In the genomic region with DNA sequence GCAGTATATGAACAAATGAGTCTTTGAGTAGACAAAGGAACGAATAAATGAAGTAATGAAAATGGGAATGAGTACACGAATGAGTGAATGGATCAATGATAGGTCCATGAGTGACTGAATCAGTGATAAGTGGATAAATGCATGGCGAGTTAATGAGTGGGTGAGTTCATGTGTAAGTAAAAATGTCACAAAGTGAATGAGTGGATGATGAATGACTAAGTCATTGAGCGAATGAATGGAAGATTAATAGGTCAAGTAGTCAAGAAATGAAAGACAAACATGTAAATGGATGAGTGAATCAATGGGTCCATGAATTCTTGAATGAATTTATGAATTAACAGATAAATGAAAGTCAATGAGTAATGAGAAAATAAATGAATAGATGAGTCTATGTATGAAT, we compare ENCODE assay signal across 27 cellular contexts.
"Had no signal": no experiment of that assay in that cellular context is flagged by ENCODE, and none has a peak within 500 bp of the region (broad histone marks: within the 10 kb centered on the region; RNA-seq: fewer than 3 reads in every experiment).

No MANE protein-coding gene starts in this region.

- H3K27ac Mint-ChIP-seq: dendritic cell treated with granulocyte-macrophage colony-stimulating factor and Interleukin-4, amounts not matched to agents 40 ng/mL and 50 ng/mL, for 4 days; effector memory CD8-positive, alpha-beta T cell; memory B cell; stimulated activated naive B cell treated with anti-CD40 and anti-IgM and Interleukin-4, amounts not matched to agents 10 μg/mL and 1 μg/mL and 100 μg/mL, for 72 hours; stimulated activated naive CD8-positive, alpha-beta T cell treated with anti-CD3 and anti-CD28 coated beads, Interleukin-15, amount 100 ng/mL, for 72 hours had no signal

- H3K4me3 ChIP-seq: esophagus muscularis mucosa, gastrocnemius medialis, heart right ventricle, left ventricle myocardium inferior, lower lobe of right lung, prostate gland, right lobe of liver, spleen, testis, tibial nerve, upper lobe of right lung, vagina had no signal

- FAIRE-seq: islet of Langerhans had no signal

- ATAC-seq: effector memory CD8-positive, alpha-beta T cell; lower lobe of right lung; stimulated activated naive B cell treated with anti-CD40 and anti-IgM and Interleukin-4, amounts not matched to agents 10 μg/mL and 1 μg/mL and 100 μg/mL, for 72 hours; stimulated activated naive CD8-positive, alpha-beta T cell treated with anti-CD3 and anti-CD28 coated beads, Interleukin-15, amount 100 ng/mL, for 72 hours; upper lobe of right lung had no signal

- H3K36me3 Mint-ChIP-seq: memory B cell; naive B cell; stimulated activated naive B cell treated with anti-CD40 and anti-IgM and Interleukin-4, amounts not matched to agents 10 μg/mL and 1 μg/mL and 100 μg/mL, for 72 hours had no signal

- H3K27ac ChIP-seq: esophagus muscularis mucosa, gastrocnemius medialis, heart right ventricle, left ventricle myocardium inferior, lower lobe of right lung, parathyroid adenoma, prostate gland, right lobe of liver, spleen, testis, tibial nerve, upper lobe of right lung, vagina had no signal

- DNase-seq: effector memory CD8-positive, alpha-beta T cell; gastrocnemius medialis; heart right ventricle; hypothalamus; left ventricle myocardium inferior; lower lobe of right lung; midbrain; naive B cell; occipital lobe; retina; right lobe of liver; spleen; stimulated activated CD4-positive, alpha-beta T cell treated with anti-CD3 and anti-CD28 coated beads, Interleukin-15, amount 100 ng/mL, for 24 hours; stimulated activated CD4-positive, alpha-beta T cell treated with anti-CD3 and anti-CD28 coated beads, Interleukin-4, amount 100 ng/mL, for 24 hours; stimulated activated naive B cell treated with anti-CD40 and anti-IgM and Interleukin-4, amounts not matched to agents 10 μg/mL and 1 μg/mL and 100 μg/mL, for 72 hours; stimulated activated naive CD8-positive, alpha-beta T cell treated with anti-CD3 and anti-CD28 coated beads, Interleukin-15, amount 100 ng/mL, for 72 hours; testis; upper lobe of right lung had no signal

- H3K9me3 Mint-ChIP-seq: dendritic cell treated with granulocyte-macrophage colony-stimulating factor and Interleukin-4, amounts not matched to agents 40 ng/mL and 50 ng/mL, for 4 days; effector memory CD8-positive, alpha-beta T cell had no signal

- H3K9me3 ChIP-seq: gastrocnemius medialis, lower lobe of right lung, prostate gland, right lobe of liver, spleen, testis, tibial nerve, upper lobe of right lung, vagina had no signal

- H3K4me3 Mint-ChIP-seq: dendritic cell treated with granulocyte-macrophage colony-stimulating factor and Interleukin-4, amounts not matched to agents 40 ng/mL and 50 ng/mL, for 4 days; effector memory CD8-positive, alpha-beta T cell; memory B cell; naive B cell; nephron; stimulated activated naive B cell treated with anti-CD40 and anti-IgM and Interleukin-4, amounts not matched to agents 10 μg/mL and 1 μg/mL and 100 μg/mL, for 72 hours; stimulated activated naive CD8-positive, alpha-beta T cell treated with anti-CD3 and anti-CD28 coated beads, Interleukin-15, amount 100 ng/mL, for 72 hours had no signal

- H3K4me1 Mint-ChIP-seq: memory B cell; stimulated activated naive CD8-positive, alpha-beta T cell treated with anti-CD3 and anti-CD28 coated beads, Interleukin-15, amount 100 ng/mL, for 72 hours had no signal

- H3K4me1 ChIP-seq: gastrocnemius medialis, left ventricle myocardium inferior, parathyroid adenoma, prostate gland, right lobe of liver, testis, upper lobe of right lung had no signal
